ENCODE assay signal across 15 cellular contexts in the genomic region with DNA sequence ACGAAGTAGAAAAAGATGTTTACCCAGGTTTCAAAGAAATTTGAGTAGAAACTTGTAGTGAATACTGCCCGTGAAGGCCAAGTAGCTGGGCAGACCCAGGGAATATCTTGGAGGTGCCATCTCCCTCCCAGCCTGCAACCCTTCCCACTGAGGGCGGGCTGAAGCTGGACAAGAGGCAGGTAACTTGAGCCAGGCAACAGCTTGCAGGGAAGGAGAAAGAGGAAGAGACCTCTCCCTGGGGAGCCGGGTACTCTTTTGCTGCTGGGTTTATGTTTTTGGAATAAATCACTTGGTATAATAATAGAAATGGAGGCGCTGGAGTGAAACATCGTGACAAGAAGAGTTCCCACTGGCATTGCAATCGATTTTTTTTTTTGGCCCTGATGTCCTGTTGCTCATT.
"Had no signal": no experiment of that assay in that cellular context is flagged by ENCODE, and none has a peak within 500 bp of the region (broad histone marks: within the 10 kb centered on the region; RNA-seq: fewer than 3 reads in every experiment).

No MANE protein-coding gene starts in this region.

- H3K27ac Mint-ChIP-seq: activated naive CD4-positive, alpha-beta T cell treated with anti-CD3 and anti-CD28 coated beads, Interleukin-2, amount 50 U/mL, for 24 hours; activated T-cell treated with anti-CD3 and anti-CD28 coated beads, Interleukin-2, amount 50 U/mL, for 24 hours had no signal

- H3K36me3 Mint-ChIP-seq: activated naive CD4-positive, alpha-beta T cell treated with anti-CD3 and anti-CD28 coated beads, Interleukin-2, amount 50 U/mL, for 24 hours had no signal

- DNase-seq: activated CD4-positive, alpha-beta T cell treated with anti-CD3 and anti-CD28 coated beads, Interleukin-2, amount 50 U/mL, for 4 hours; activated CD4-positive, CD25-positive, alpha-beta regulatory T cell treated with anti-CD3 and anti-CD28 coated beads, Interleukin-2, amount 50 U/mL, for 72 hours; activated effector memory CD4-positive, alpha-beta T cell treated with Interleukin-2 at 50 U/mL for 16 hours; activated T-cell treated with anti-CD3 and anti-CD28 coated beads, Interleukin-2, amount 50 U/mL, for 24 hours; amygdala; cerebellar nuclear complex; dermis blood vessel endothelial cell; hypothalamus; stimulated activated CD4-positive, alpha-beta T cell treated with anti-CD3 and anti-CD28 coated beads, Interleukin-15, amount 100 ng/mL, for 24 hours; stimulated activated CD4-positive, alpha-beta T cell treated with anti-CD3 and anti-CD28 coated beads, Interleukin-4, amount 100 ng/mL, for 24 hours; stomach; thyroid gland had no signal

- H3K79me2 ChIP-seq: parathyroid adenoma had no signal

- H3K27ac ChIP-seq: parathyroid adenoma, stomach, thyroid gland, vagina had no signal

- H3K4me1 ChIP-seq: parathyroid adenoma, thyroid gland, vagina had no signal

- H3K36me3 ChIP-seq: stomach, thyroid gland, vagina had no signal

- H3K9me3 Mint-ChIP-seq: activated naive CD4-positive, alpha-beta T cell treated with anti-CD3 and anti-CD28 coated beads, Interleukin-2, amount 50 U/mL, for 24 hours; activated T-cell treated with anti-CD3 and anti-CD28 coated beads, Interleukin-2, amount 50 U/mL, for 24 hours had no signal

- H3K4me1 Mint-ChIP-seq: activated naive CD4-positive, alpha-beta T cell treated with anti-CD3 and anti-CD28 coated beads, Interleukin-2, amount 50 U/mL, for 24 hours had no signal

- H3K9me3 ChIP-seq: stomach, thyroid gland, vagina had no signal

- H3K4me3 Mint-ChIP-seq: activated naive CD4-positive, alpha-beta T cell treated with anti-CD3 and anti-CD28 coated beads, Interleukin-2, amount 50 U/mL, for 24 hours; activated T-cell treated with anti-CD3 and anti-CD28 coated beads, Interleukin-2, amount 50 U/mL, for 24 hours had no signal

- H2AFZ ChIP-seq: parathyroid adenoma had no signal

- H3K4me3 ChIP-seq: stomach, thyroid gland, vagina had no signal

- H3K27me3 ChIP-seq: thyroid gland, vagina had no signal
